ENCODE assay signal across 17 cellular contexts in genomic region chr10:28429573-28430216, GRCh38.
DNase-seq lines count a peak whose midpoint lies in the region; ATAC-seq, FAIRE-seq and TF ChIP-seq lines count a peak whose summit lies in the region.
"Had no signal": no experiment of that assay in that cellular context is flagged by ENCODE, and none has a peak within 500 bp of the region (broad histone marks: within the 10 kb centered on the region; RNA-seq: fewer than 3 reads in every experiment).

No MANE protein-coding gene starts in this region.

- H3K27ac ChIP-seq in SJCRH30 = no peak overlapping the region
- no peak overlapping the region for H3K27ac ChIP-seq in coronary artery
- H3K27ac ChIP-seq: heart left ventricle, PC-9, sigmoid colon had no signal

- H3K36me3 ChIP-seq in SJCRH30 = no peaks in the 10 kb centered on the region
- H3K36me3 ChIP-seq: heart left ventricle, sigmoid colon had no signal

- H3K4me3 ChIP-seq in SJCRH30 = no peak overlapping the region
- H3K4me3 ChIP-seq in coronary artery = no peak overlapping the region
- H3K4me3 ChIP-seq: heart left ventricle, PC-9, sigmoid colon had no signal

- no peak for TF ChIP-seq POLR2A in H54 (IDR thresholded peaks at IDR 0.05; ENCODE audit: low read depth, low read length)

- H3K27me3 ChIP-seq in SJCRH30 = no peaks in the 10 kb centered on the region
- H3K27me3 ChIP-seq: heart left ventricle, sigmoid colon had no signal

- no peaks in the 10 kb centered on the region for H3K9me3 ChIP-seq in SJCRH30 (replicated peaks)
- H3K9me3 ChIP-seq: sigmoid colon had no signal

- TF ChIP-seq CTCF in coronary artery (IDR thresholded peaks at IDR 0.05) = no peak

- peak; percentile 80 for DNase-seq in Caki2 (ENCODE audit: low read depth)
- DNase-seq in H54 (ENCODE audit: insufficient read length, low spot score) = no peak
- DNase-seq in SJCRH30 = peak; percentile 15 to 51
- peak; percentile 11 for DNase-seq in fibroblast of peridontal ligament (ENCODE audit: extremely low read depth)
- no peak for DNase-seq in NCI-H2029 treated with DMSO at 0.1 percent for 48 hours (lab: John Stamatoyannopoulos, UW)
- DNase-seq in coronary artery (ENCODE audit: low spot score) = no peak
- DNase-seq: activated CD4-positive, CD25-positive, alpha-beta regulatory T cell; aorta; heart left ventricle; NCI-H146; NCI-H510A; PC-9; sigmoid colon; stimulated activated CD4-positive, alpha-beta T cell treated with anti-CD3 and anti-CD28 coated beads, Interleukin-2, amount 100 ng/mL, for 48 hours had no signal

- in situ Hi-C loops in Caki2 (cut with HindIII; ENCODE audit: low pct_unique_long_range_greater_than_20kb, low sequenced_read_pairs) = no loop called here

- no peaks in the 10 kb centered on the region for H3K4me1 ChIP-seq in SJCRH30

- no peak for ATAC-seq in HG03520 (IDR thresholded peaks at IDR 0.05; ENCODE audit: unreplicated experiment)
- ATAC-seq: heart left ventricle had no signal

- peak; percentile 69 for FAIRE-seq in H54 (lab: Jason Lieb, UNC)
- FAIRE-seq: GM12891, keratinocyte had no signal

Comparison
In these comparisons a context has a peak if more than half of its experiments do, and no peak if none do; other contexts are left out.
1. DNase-seq: peak in Caki2 (single experiment), SJCRH30 (2 of 2) and fibroblast of peridontal ligament (single experiment); none in H54 (single experiment), NCI-H2029 treated with DMSO at 0.1 percent for 48 hours (single experiment) and coronary artery (single experiment).